25 cellular contexts compared by ENCODE assay signal in the genomic region with DNA sequence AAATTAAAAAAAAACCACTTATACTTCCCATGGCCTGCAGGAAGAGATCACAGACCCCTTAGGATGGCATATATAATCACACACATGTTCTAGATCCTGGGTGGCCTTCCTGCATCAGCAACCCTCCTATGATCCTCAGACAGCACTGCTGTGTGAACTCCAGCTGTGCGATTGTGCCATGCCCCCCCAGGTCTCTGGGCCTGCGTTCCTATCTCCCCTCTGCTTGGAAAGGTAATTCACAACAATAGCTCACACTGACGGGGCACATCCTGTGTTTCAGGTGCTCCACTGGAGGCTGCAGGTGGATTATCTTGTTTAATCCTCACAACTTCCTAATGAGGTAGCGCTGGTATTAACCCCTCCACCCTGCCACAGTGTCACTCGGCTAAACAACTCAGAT.
"Had no signal": no experiment of that assay in that cellular context is flagged by ENCODE, and none has a peak within 500 bp of the region (broad histone marks: within the 10 kb centered on the region; RNA-seq: fewer than 3 reads in every experiment).

No MANE protein-coding gene starts in this region.

- H3K36me3 ChIP-seq: esophagus squamous epithelium, gastroesophageal sphincter, left lung, sigmoid colon, uterus had no signal

- H3K27me3 ChIP-seq: esophagus squamous epithelium, testis, uterus had no signal

- H3K4me1 ChIP-seq: gastroesophageal sphincter, left lung, sigmoid colon, testis, uterus had no signal

- H3K36me3 Mint-ChIP-seq: activated CD4-positive, alpha-beta memory T cell treated with anti-CD3 and anti-CD28 coated beads for 36 hours; activated naive CD8-positive, alpha-beta T cell treated with anti-CD3 and anti-CD28 coated beads for 36 hours; mesothelial cell of epicardium; naive thymus-derived CD8-positive, alpha-beta T cell had no signal

- H3K27ac Mint-ChIP-seq: activated CD4-positive, alpha-beta memory T cell treated with anti-CD3 and anti-CD28 coated beads for 36 hours; activated naive CD8-positive, alpha-beta T cell treated with anti-CD3 and anti-CD28 coated beads for 36 hours; mesothelial cell of epicardium; naive thymus-derived CD8-positive, alpha-beta T cell; progenitor cell of endocrine pancreas had no signal

- H3K4me3 ChIP-seq: coronary artery, esophagus squamous epithelium, gastroesophageal sphincter, left lung, lung, sigmoid colon, smooth muscle cell, testis, uterus had no signal

- H3K9me3 Mint-ChIP-seq: activated CD4-positive, alpha-beta memory T cell treated with anti-CD3 and anti-CD28 coated beads for 36 hours; activated naive CD8-positive, alpha-beta T cell treated with anti-CD3 and anti-CD28 coated beads for 36 hours; mesothelial cell of epicardium; naive thymus-derived CD8-positive, alpha-beta T cell had no signal

- H3K9me3 ChIP-seq: esophagus squamous epithelium, gastroesophageal sphincter, left lung, sigmoid colon, testis, uterus had no signal

- H3K4me3 Mint-ChIP-seq: activated CD4-positive, alpha-beta memory T cell treated with anti-CD3 and anti-CD28 coated beads for 36 hours; activated naive CD8-positive, alpha-beta T cell treated with anti-CD3 and anti-CD28 coated beads for 36 hours; mesothelial cell of epicardium; naive thymus-derived CD8-positive, alpha-beta T cell had no signal

- H3K4me1 Mint-ChIP-seq: activated naive CD8-positive, alpha-beta T cell treated with anti-CD3 and anti-CD28 coated beads for 36 hours had no signal

- DNase-seq: activated CD4-positive, alpha-beta memory T cell treated with anti-CD3 and anti-CD28 coated beads for 36 hours; activated CD4-positive, alpha-beta T cell treated with anti-CD3 and anti-CD28 coated beads for 48 hours; activated naive CD4-positive, alpha-beta T cell treated with Interleukin-2 at 50 U/mL for 16 hours; activated naive CD8-positive, alpha-beta T cell treated with anti-CD3 and anti-CD28 coated beads for 36 hours; activated T-cell treated with anti-CD3 and anti-CD28 coated beads, Interleukin-2, amount 50 U/mL, for 48 hours; esophagus squamous epithelium; head of caudate nucleus; hypothalamus; kidney glomerular epithelial cell; left lung; naive thymus-derived CD8-positive, alpha-beta T cell; retina; sigmoid colon; stimulated activated CD4-positive, alpha-beta T cell treated with anti-CD3 and anti-CD28 coated beads, Interleukin-15, amount 100 ng/mL, for 24 hours; stimulated activated CD4-positive, alpha-beta T cell treated with anti-CD3 and anti-CD28 coated beads, Interleukin-2, amount 100 ng/mL, for 48 hours; stimulated activated naive CD4-positive, alpha-beta T cell; T-helper 9 cell; testis; uterus had no signal

- H3K27ac ChIP-seq: coronary artery, gastroesophageal sphincter, left lung, sigmoid colon, testis, uterus had no signal

- H3K4me2 ChIP-seq: smooth muscle cell had no signal
